In genomic region chr9:136364942-136365774, GRCh38 we compare ENCODE assay signal across 1 cellular context.
TF ChIP-seq lines count a peak whose summit lies in the region.

No MANE protein-coding gene starts in this region.

TF ChIP-seq in GM23338, 12 proteins besides CTCF, POLR2A, EP300 and RAD21 (continued from another document):
- TF ChIP-seq ZNF462 (CRISPR knock-in tag; IDR thresholded peaks at IDR 0.05) (no peak), ZNF114 (CRISPR knock-in tag; IDR thresholded peaks at IDR 0.05) (no peak), REST (IDR thresholded peaks at IDR 0.05; ENCODE audit: unreplicated experiment) (no peak)
TF ChIP-seq in GM23338: peak in this region for 0.
